Comparison of ENCODE assay signal across 8 cellular contexts in the genomic region with DNA sequence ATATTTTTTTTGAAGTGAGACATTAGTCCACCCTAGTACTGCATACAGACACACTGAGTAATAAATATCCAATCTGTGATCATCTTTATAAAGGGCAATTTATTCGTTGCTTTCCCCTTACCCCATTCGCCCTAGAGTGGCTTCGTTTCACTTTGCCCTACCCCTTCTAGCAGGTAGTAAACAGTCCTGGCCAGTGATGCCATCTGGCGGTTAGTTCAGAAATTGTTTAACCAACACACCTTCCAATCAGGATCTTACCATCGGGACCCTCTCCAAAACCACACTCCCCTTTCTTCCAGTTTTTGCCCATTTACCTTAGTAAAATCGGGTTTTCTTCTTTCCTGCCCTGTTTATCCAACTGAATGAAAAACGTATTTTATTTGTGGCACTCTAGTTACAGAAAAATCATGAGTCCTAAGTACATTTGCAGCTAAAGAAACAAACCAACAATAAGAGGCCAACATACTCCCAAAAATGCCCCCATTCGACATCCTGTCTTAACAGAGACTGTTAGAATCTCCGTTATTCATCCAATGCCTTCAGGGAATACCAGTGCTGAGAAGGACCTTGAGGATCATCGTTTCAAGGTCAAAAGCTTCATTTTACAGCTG. TPM values are rescaled to one million over a fixed set of nuclear protein-coding genes. Genes with fewer than 3 reads are reported as not detected.
DNase-seq lines count a peak whose midpoint lies in the region; ATAC-seq, FAIRE-seq and TF ChIP-seq lines count a peak whose summit lies in the region.

No MANE protein-coding gene starts in this region.

- peak overlapping the region; percentile 29 to 79; a peak in 2 of 4 replicates for H3K4me2 ChIP-seq in H1 (ENCODE audit: insufficient read depth in 1 of 2, low read depth in 2 of 2, low read length in 2 of 2)

- H3K23ac ChIP-seq in H1 (ENCODE audit: insufficient read length): no peak overlapping the region

- peaks cover 9% of the 10 kb centered on the region for H3K36me3 Mint-ChIP-seq in mesothelial cell of epicardium

- H3K56ac ChIP-seq in H1 (replicated peaks; ENCODE audit: insufficient read length, low read depth, low read length): no peak overlapping the region

- no peak overlapping the region for H3K4me3 ChIP-seq in BJ (ENCODE audit: low read depth, low read length)
- peak overlapping the region in 1 of 4 experiments; percentile 14; a peak in 1 of 8 replicates for H3K4me3 ChIP-seq in H1 (ENCODE audit: extremely low read depth in 1 of 4, insufficient read depth in 2 of 4, low read depth in 3 of 4, low read length in 4 of 4)

- CTCF ChIA-PET in BJ (lab: Yijun Ruan, JAX) (interaction anchor here (0.6 to 3.1 kb wide), 7 partner anchors 12 to 540 kb away, joined by 3 to 16 read pairs (median 4); no protein-coding TSS in a partner anchor), H1 (lab: Charles Lee; ENCODE audit: partially characterized antibody) (interaction anchor here (0.8 to 3.8 kb wide), 8 partner anchors 9 to 331 kb away, joined by 3 to 15 read pairs (median 4); no protein-coding TSS in a partner anchor)

- no peak overlapping the region for H4K91ac ChIP-seq in H1 (replicated peaks; ENCODE audit: insufficient read length, low read length)

- peaks cover 5% of the 10 kb centered on the region for H3K23me2 ChIP-seq in H1 (ENCODE audit: low read depth, low read length)

- H2BK12ac ChIP-seq in H1 (ENCODE audit: low read depth, low read length): no peak overlapping the region

- H2BK5ac ChIP-seq in H1 (ENCODE audit: low read depth, low read length): no peak overlapping the region

- H3K9me3 ChIP-seq in H1 (ENCODE audit: insufficient read depth in 2 of 2, low read depth in 1 of 2, low read length in 1 of 2): no peaks in the 10 kb centered on the region

- no peak for TF ChIP-seq EP300 in H1 (IDR thresholded peaks at IDR 0.05; ENCODE audit: borderline replicate concordance in 1 of 2, low read depth in 2 of 2, low read length in 2 of 2)

- peaks cover 3 to 11% of the 10 kb centered on the region in 2 experiments for H4K20me1 ChIP-seq in H1 (replicated peaks in 1 of 2; ENCODE audit: control insufficient read depth in 1 of 2, insufficient read depth in 2 of 2, low read length in 2 of 2)

- no peak overlapping the region for H3K14ac ChIP-seq in H1 (ENCODE audit: insufficient read length)

- no peak overlapping the region for H2BK20ac ChIP-seq in H1 (ENCODE audit: low read length)

- H3K4me1 Mint-ChIP-seq in mesothelial cell of epicardium: peaks cover 32% of the 10 kb centered on the region

- H3K79me2 ChIP-seq in H1 (ENCODE audit: control insufficient read depth in 1 of 2, insufficient read depth in 2 of 2, low read length in 2 of 2): peaks cover 9 to 62% of the 10 kb centered on the region in 2 experiments

- TF ChIP-seq CTCF in BJ (IDR thresholded peaks at IDR 0.05; ENCODE audit: insufficient read depth, low read depth, low read length): peak; percentile 71
- TF ChIP-seq CTCF in H1 (IDR thresholded peaks at IDR 0.05; ENCODE audit: control extremely low read depth in 1 of 3, insufficient read depth in 1 of 3, low read depth in 1 of 3, low read length in 3 of 3): peak; percentile 5 to 79 (median 60)
- peak; percentile 67 for TF ChIP-seq CTCF in mesothelial cell of epicardium (IDR thresholded peaks at IDR 0.05; ENCODE audit: unreplicated experiment)

- peaks cover 0 to 5% (median 3%) of the 10 kb centered on the region in 4 experiments; a peak in 3 of 7 replicates for H3K4me1 ChIP-seq in H1 (replicated peaks in 1 of 4; ENCODE audit: control insufficient read depth in 3 of 4, insufficient read depth in 4 of 4, low read length in 3 of 4)

- peaks cover 2% of the 10 kb centered on the region; the same call in 1 of the 2 replicates for H3K79me1 ChIP-seq in H1 (ENCODE audit: low read depth, low read length)

- H2BK15ac ChIP-seq in H1 (ENCODE audit: low read length): no peak overlapping the region

- peak; percentile 83 to 84 for TF ChIP-seq RAD21 in H1 (IDR thresholded peaks at IDR 0.05 in 1 of 2, conservative IDR thresholded peaks at IDR 0.05 in 1 of 2; ENCODE audit: low read depth in 2 of 2, low read length in 2 of 2)

- 0 out of 2 replicates have a peak, but pooled peaks cover 1% of the 10 kb centered on the region for H3K36me3 ChIP-seq in BJ (ENCODE audit: control insufficient read depth, insufficient read depth, low read length)
- 0 out of 8 replicates have a peak, but pooled peaks cover 0 to 4% (median 0%) of the 10 kb centered on the region in 4 experiments for H3K36me3 ChIP-seq in H1 (ENCODE audit: control insufficient read depth in 2 of 4, insufficient read depth in 4 of 4, low read length in 3 of 4)

- no peaks in the 10 kb centered on the region; the same call in 1 of the 2 replicates for H3K27me3 ChIP-seq in BJ (ENCODE audit: control insufficient read depth, insufficient read depth, low read length)
- H3K27me3 ChIP-seq in H1 (replicated peaks in 1 of 4; ENCODE audit: control insufficient read depth in 3 of 4, extremely low read depth in 1 of 4, insufficient read depth in 3 of 4, low read length in 3 of 4): peaks cover 0 to 3% (median 0%) of the 10 kb centered on the region in 4 experiments; a peak in 3 of 7 replicates

- ATAC-seq in GM19035 (IDR thresholded peaks at IDR 0.05; ENCODE audit: unreplicated experiment) (peak; percentile 39), HG03460 (IDR thresholded peaks at IDR 0.05; ENCODE audit: unreplicated experiment) (peak; percentile 39)

- no peak for DNase-seq in BJ (ENCODE audit: low read depth)
- peak; percentile 79 for DNase-seq in NCI-H748 (lab: John Stamatoyannopoulos, UW; ENCODE audit: unreplicated experiment)
- peak; percentile 28 to 38 for DNase-seq in activated CD8-positive, alpha-beta memory T cell treated with anti-CD3 and anti-CD28 coated beads for 1 hour (ENCODE audit: extremely low read depth in 1 of 2, low read depth in 1 of 2)
- DNase-seq in H1 (ENCODE audit: low read depth in 1 of 2, low spot score in 2 of 2): peak; percentile 27 to 67
- DNase-seq in mesothelial cell of epicardium (ENCODE audit: low spot score in 2 of 2, unreplicated experiment in 2 of 2): peak in 1 of 2 experiments; percentile 55
- peak; percentile 14 to 34 for DNase-seq in stimulated activated CD8-positive, alpha-beta memory T cell treated with anti-CD3 and anti-CD28 coated beads, Interleukin-2, amount 100 ng/mL, for 48 hours (ENCODE audit: low read depth in 2 of 2)

- no peak overlapping the region for H2AK5ac ChIP-seq in H1 (ENCODE audit: low read depth, low read length)

- no peak overlapping the region for H3K9ac ChIP-seq in H1 (replicated peaks in 1 of 4; ENCODE audit: extremely low read depth in 1 of 4, low read depth in 3 of 4, low read length in 3 of 4)

- no peak overlapping the region for H2AFZ ChIP-seq in H1 (ENCODE audit: low read length)

- TF ChIP-seq POLR2A in H1 (IDR thresholded peaks at IDR 0.05; ENCODE audit: control extremely low read depth in 1 of 2, low read depth in 2 of 2, low read length in 2 of 2): no peak

- H3K18ac ChIP-seq in H1 (ENCODE audit: extremely low read depth, low read length): no peak overlapping the region

- H3K4ac ChIP-seq in H1 (replicated peaks; ENCODE audit: insufficient read length, low read depth, low read length): no peak overlapping the region

- H3K27me3 Mint-ChIP-seq in mesothelial cell of epicardium (ENCODE audit: low read depth): peaks cover 3% of the 10 kb centered on the region

- H3K27ac Mint-ChIP-seq in mesothelial cell of epicardium: no peak overlapping the region

- H3K9me3 Mint-ChIP-seq in mesothelial cell of epicardium: no peaks in the 10 kb centered on the region

- H4K8ac ChIP-seq in H1 (ENCODE audit: extremely low read depth, insufficient read depth, low read length): no peak overlapping the region

- POLR2A ChIA-PET in BJ (lab: Charles Lee) (no interaction called here), H1 (lab: Charles Lee; ENCODE audit: partially characterized antibody) (interaction anchor here (0.6 kb wide), 1 partner anchor 331 kb away, joined by 3 read pairs; no protein-coding TSS in a partner anchor)

- 44% methylated on average over 10 of the region's 10 CpGs; no CpG with 5 or more reads in 1 of the 2 experiments for WGBS in H1 (ENCODE audit: extremely low coverage in 1 of 2, insufficient coverage in 1 of 2, insufficient read length in 1 of 2, insufficient replicate concordance in 2 of 2, low coverage in 1 of 2, low lambda C conversion rate in 2 of 2, missing lambda C conversion rate in 1 of 2), 2 experiments

- H4K5ac ChIP-seq in H1 (ENCODE audit: insufficient read length, low read depth, low read length): no peak overlapping the region

- no peak overlapping the region for H2BK120ac ChIP-seq in H1 (replicated peaks; ENCODE audit: low read depth, low read length)

- H3K4me3 Mint-ChIP-seq in mesothelial cell of epicardium: peak overlapping the region; percentile 100

- FAIRE-seq in H1 (lab: Jason Lieb, UNC): peak; percentile 74

- H3K27ac ChIP-seq in H1 (ENCODE audit: low read depth, low read length): no peak overlapping the region

TF ChIP-seq in H1, 55 proteins besides CTCF, POLR2A, EP300 and RAD21:
- TF ChIP-seq CHD2 (IDR thresholded peaks at IDR 0.05; ENCODE audit: low read length) (no peak), ASH2L (IDR thresholded peaks at IDR 0.05; ENCODE audit: low read length) (no peak), CBX8 (IDR thresholded peaks at IDR 0.05; ENCODE audit: borderline replicate concordance, low read depth, low read length) (no peak), KDM5A (IDR thresholded peaks at IDR 0.05; ENCODE audit: low read length) (no peak), POU5F1 (IDR thresholded peaks at IDR 0.05; ENCODE audit: low read depth, low read length) (no peak), HDAC6 (IDR thresholded peaks at IDR 0.05; ENCODE audit: low read depth, low read length) (no peak), SAP30 (IDR thresholded peaks at IDR 0.05; ENCODE audit: insufficient read depth, insufficient replicate concordance, low read length) (no peak), TBP (IDR thresholded peaks at IDR 0.05; ENCODE audit: low read depth, low read length) (no peak), CREB1 (IDR thresholded peaks at IDR 0.05) (no peak)

RNA-seq across cellular contexts. Expression of gene PPA2, which starts 2.2 kb away (rescaled TPM):
- polyA plus RNA-seq in BJ (2011; rRNA removed): 51.8 and 64.4 TPM in 2 replicates
- 20.7 and 21.8 TPM in 2 replicates for polyA minus RNA-seq in BJ (2011; rRNA and poly(A)+ RNA removed)
- total RNA-seq in H1 (2021; fragmentation: NEBNext Ultra II Directional; extraction: Animal tissue kit (Norgen Biotek cat#: 25700)): 62.7 and 67.0 TPM in 2 replicates
- 18.4 and 24.9 TPM in 2 replicates for polyA plus RNA-seq in H1 (2011; rRNA removed)
- polyA plus RNA-seq in H1 (2011; cell fraction: cytosol; rRNA removed): 44.2 TPM
- 25.4 TPM for polyA plus RNA-seq in H1 (2011; cell fraction: nucleus; rRNA removed)
- 42.1 to 53.5 TPM (median 47.6 TPM) in 4 replicates for polyA plus RNA-seq in H1 (2012, experiment 1 of 2)
- polyA plus RNA-seq in H1 (2012, experiment 2 of 2): 54.7 TPM
- 69.7 TPM for polyA plus RNA-seq in H1 (2013, experiment 1 of 2)
- polyA plus RNA-seq in H1 (2013, experiment 2 of 2): 81.8 TPM
- 18.2 and 19.9 TPM in 2 replicates for polyA minus RNA-seq in H1 (2011; rRNA and poly(A)+ RNA removed)
- polyA minus RNA-seq in H1 (2011; cell fraction: cytosol; rRNA and poly(A)+ RNA removed): 50.3 TPM
- 123 TPM for polyA minus RNA-seq in H1 (2011; cell fraction: nucleus; rRNA and poly(A)+ RNA removed)
- total RNA-seq in mesothelial cell of epicardium: 83.4 to 91.2 TPM (median 85.7 TPM) in 3 replicates
